15 cellular contexts compared by ENCODE assay signal in the genomic region with DNA sequence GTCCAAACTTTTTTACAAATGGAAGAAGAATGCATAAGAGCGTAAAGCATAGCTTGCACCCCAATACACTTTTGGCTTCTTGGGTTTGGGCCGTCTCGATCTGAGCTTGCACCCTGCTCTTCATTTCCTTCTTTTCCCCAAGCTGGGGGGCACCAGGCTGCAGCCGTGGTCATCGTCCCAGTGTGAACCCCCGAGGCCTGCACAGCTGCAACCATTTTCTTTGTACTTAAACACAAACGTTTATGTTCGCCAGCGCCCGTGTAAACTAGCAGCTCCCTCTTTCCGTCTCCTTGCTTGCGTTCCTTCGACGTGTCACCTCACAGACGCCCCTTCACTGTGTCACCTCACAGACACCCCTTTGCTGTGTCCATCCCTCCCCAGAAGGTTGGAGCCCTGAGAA. TPM values are rescaled to one million over a fixed set of nuclear protein-coding genes. Genes with fewer than 3 reads are reported as not detected.
A peak's percentile ranks its signal among the peaks of the same experiment; 100 is the strongest.
DNase-seq lines count a peak whose midpoint lies in the region; ATAC-seq, FAIRE-seq and TF ChIP-seq lines count a peak whose summit lies in the region.
"Had no signal": no experiment of that assay in that cellular context is flagged by ENCODE, and none has a peak within 500 bp of the region (broad histone marks: within the 10 kb centered on the region; RNA-seq: fewer than 3 reads in every experiment).

No MANE protein-coding gene starts in this region.

- DNase-seq in NCI-H1092 treated with DMSO at 0.1 percent for 48 hours (lab: John Stamatoyannopoulos, UW), result peak; percentile 69
- DNase-seq in NCI-H1092 (lab: John Stamatoyannopoulos, UW), result no peak
- no peak for DNase-seq in HepG2 (ENCODE audit: low spot score)
- DNase-seq in right lobe of liver, result no peak
- DNase-seq in mucosa of descending colon, result peak in 1 of 3 donors; percentile 33
- DNase-seq in dermis blood vessel endothelial cell, result no peak
- DNase-seq in T1000 (lab: John Stamatoyannopoulos, UW), result no peak

- H3K79me2 ChIP-seq in HepG2 (ENCODE audit: insufficient read depth, low read length), result no peaks in the 10 kb centered on the region

- H3K4me2 ChIP-seq in HepG2 (ENCODE audit: low read depth, low read length), result no peak overlapping the region

- H3K27me3 ChIP-seq in HepG2 (ENCODE audit: control insufficient read depth in 1 of 2, insufficient read depth in 2 of 2, low read length in 2 of 2) (peaks cover 4 to 59% of the 10 kb centered on the region in 2 experiments), right lobe of liver (no peaks in the 10 kb centered on the region)

- no peak for TF ChIP-seq RAD21 in HepG2 (CRISPR knock-in tag; IDR thresholded peaks at IDR 0.05)

- TF ChIP-seq CTCF in HepG2 (CRISPR knock-in tag; IDR thresholded peaks at IDR 0.05), result no peak
- no peak for TF ChIP-seq CTCF in right lobe of liver (IDR thresholded peaks at IDR 0.05)
- TF ChIP-seq CTCF in mucosa of descending colon (IDR thresholded peaks at IDR 0.05), result no peak

- BruUV-seq in HepG2 (replicated peaks; lab: Mats Ljungman, UMichigan), result no TSS peak

- no peak for TF ChIP-seq POLR2A in HepG2 (IDR thresholded peaks at IDR 0.05; ENCODE audit: insufficient read depth in 1 of 2, low read depth in 2 of 2, low read length in 2 of 2)
- TF ChIP-seq POLR2A in right lobe of liver (IDR thresholded peaks at IDR 0.05), result no peak

- TF ChIP-seq EP300 in HepG2 (IDR thresholded peaks at IDR 0.05; ENCODE audit: low read depth in 2 of 2, low read length in 2 of 2), result no peak
- TF ChIP-seq EP300 in HepG2 (CRISPR knock-in tag; IDR thresholded peaks at IDR 0.05; ENCODE audit: borderline replicate concordance), result no peak

- no peak for FAIRE-seq in HepG2 (lab: Jason Lieb, UNC)

- in situ Hi-C loops in HepG2 (cut with HindIII; ENCODE audit: extremely low pct_ligation_motif_present, low pct_unique_long_range_greater_than_20kb), result no loop called here

- no peak overlapping the region for H2AFZ ChIP-seq in HepG2 (ENCODE audit: low read length)

- H3K9ac ChIP-seq in HepG2 (ENCODE audit: insufficient read depth, low read depth, low read length), result no peak overlapping the region

- H3K9me3 ChIP-seq in HepG2 (ENCODE audit: low read length) (no peaks in the 10 kb centered on the region), right lobe of liver (no peaks in the 10 kb centered on the region), mucosa of descending colon (no peaks in the 10 kb centered on the region)
- H3K9me3 ChIP-seq: MG63 had no signal

- WGBS in HepG2 (ENCODE audit: low lambda C conversion rate), result 33% methylated on average over 15 of the region's 15 CpGs
- 45% methylated on average over 15 of the region's 15 CpGs for WGBS in right lobe of liver (ENCODE audit: insufficient coverage, low coverage, low lambda C conversion rate, missing lambda C conversion rate)

- no peak overlapping the region for H3K27ac ChIP-seq in HepG2 (ENCODE audit: extremely low read length, insufficient read depth, low read length)
- H3K27ac ChIP-seq in right lobe of liver, result no peak overlapping the region
- H3K27ac ChIP-seq: 22Rv1, SK-N-MC had no signal

- H4K20me1 ChIP-seq in HepG2 (ENCODE audit: insufficient read depth, low read length), result no peaks in the 10 kb centered on the region

- H3K4me3 ChIP-seq in HepG2 (replicated peaks in 1 of 3; ENCODE audit: insufficient read depth in 1 of 3, low read depth in 2 of 3, low read length in 3 of 3), result no peak overlapping the region
- H3K4me3 ChIP-seq in right lobe of liver, result no peak overlapping the region
- H3K4me3 ChIP-seq in mucosa of descending colon, result no peak overlapping the region
- H3K4me3 ChIP-seq: K562, MG63, SK-N-MC had no signal

- no peaks in the 10 kb centered on the region for H3K36me3 ChIP-seq in HepG2 (replicated peaks in 1 of 2; ENCODE audit: control insufficient read depth in 1 of 2, insufficient read depth in 2 of 2, low read length in 2 of 2)
- no peaks in the 10 kb centered on the region for H3K36me3 ChIP-seq in right lobe of liver
- H3K36me3 ChIP-seq in mucosa of descending colon (ENCODE audit: low read depth), result no peaks in the 10 kb centered on the region
- H3K36me3 ChIP-seq: MG63 had no signal

- peak; percentile 22; the same call in 1 of the 3 replicates for ATAC-seq in HepG2
- ATAC-seq in right lobe of liver, result no peak
- ATAC-seq in mucosa of descending colon, result peak; percentile 2
- ATAC-seq in GM19023 (IDR thresholded peaks at IDR 0.05; ENCODE audit: unreplicated experiment), result no peak
- ATAC-seq: CD8-positive, alpha-beta T cell had no signal

- POLR2A ChIA-PET in HepG2 (lab: Yijun Ruan, JAX), result interaction anchor here (1.0 kb wide), 1 partner anchor 13 kb away, joined by 3 read pairs; no protein-coding TSS in a partner anchor

- CTCF ChIA-PET in HepG2 (lab: Yijun Ruan, JAX; ENCODE audit: low intra/inter-chr PET ratio, low total read pairs), result interaction anchor here (1.1 to 1.5 kb wide), 3 partner anchors 243 to 516 kb away, joined by 5 to 10 read pairs (median 6); no protein-coding TSS in a partner anchor

- no peaks in the 10 kb centered on the region for H3K4me1 ChIP-seq in HepG2 (ENCODE audit: insufficient read depth, low read length)
- no peaks in the 10 kb centered on the region for H3K4me1 ChIP-seq in right lobe of liver
- H3K4me1 ChIP-seq in mucosa of descending colon (ENCODE audit: low read depth), result peaks cover 16% of the 10 kb centered on the region

- intact Hi-C loops in HepG2 (cut with micrococcal nuclease; ENCODE audit: unreplicated experiment) (no loop called here), right lobe of liver (cut with DNase I) (loop anchor here in 1 of 2 donors (10.0 kb wide), 1 partner anchor 95 kb away; no protein-coding TSS in a partner anchor), mucosa of descending colon (cut with DNase I, micrococcal nuclease) (no loop called here)

RNA-seq across cellular contexts. Expression of gene KRTAP5-5, which starts 10.1 kb away (rescaled TPM):
- not detected in 2 replicates for total RNA-seq in HepG2 (2016; rRNA removed; fragmentation: Illumina TruSeq; extraction: Trizol)
- total RNA-seq in HepG2 (2016; cell fraction: cytosol; rRNA removed; fragmentation: Illumina TruSeq; extraction: Trizol; ENCODE audit: low read depth), result not detected in 2 replicates
- total RNA-seq in HepG2 (2016; cell fraction: insoluble cytoplasmic fraction; rRNA removed; fragmentation: Illumina TruSeq; extraction: Trizol), result not detected in 2 replicates
- not detected in 2 replicates for total RNA-seq in HepG2 (2016; cell fraction: membrane; rRNA removed; fragmentation: Illumina TruSeq; extraction: Trizol)
- not detected in 2 replicates for total RNA-seq in HepG2 (2016; cell fraction: nucleus; rRNA removed; fragmentation: Illumina TruSeq; extraction: Trizol)
- not detected in 2 replicates for polyA plus RNA-seq in HepG2 (2011; rRNA removed)
- polyA plus RNA-seq in HepG2 (2011; cell fraction: cytosol; rRNA removed), result not detected in 2 replicates
- not detected in 2 replicates for polyA plus RNA-seq in HepG2 (2011; cell fraction: nucleus; rRNA removed)
- polyA plus RNA-seq in HepG2 (2012), result not detected in 2 replicates
- polyA plus RNA-seq in HepG2 (2016; cell fraction: cytosol; fragmentation: Illumina TruSeq; extraction: Trizol; ENCODE audit: low read depth), result not detected in 2 replicates
- polyA plus RNA-seq in HepG2 (2016; cell fraction: insoluble cytoplasmic fraction; fragmentation: Illumina TruSeq; extraction: Trizol; ENCODE audit: low read depth), result not detected in 2 replicates
- polyA plus RNA-seq in HepG2 (2016; cell fraction: membrane; fragmentation: Illumina TruSeq; extraction: Trizol; ENCODE audit: low read depth), result not detected in 2 replicates
- not detected in 2 replicates for polyA plus RNA-seq in HepG2 (2016; cell fraction: nucleus; fragmentation: Illumina TruSeq; extraction: Trizol; ENCODE audit: insufficient read depth, low read depth)
- not detected in 2 replicates for polyA minus RNA-seq in HepG2 (2011; rRNA and poly(A)+ RNA removed; ENCODE audit: low replicate concordance)
- not detected in 2 replicates for polyA minus RNA-seq in HepG2 (2011; cell fraction: cytosol; rRNA and poly(A)+ RNA removed)
- not detected in 2 replicates for polyA minus RNA-seq in HepG2 (2011; cell fraction: nucleus; rRNA and poly(A)+ RNA removed)
- not detected for total RNA-seq in right lobe of liver
- total RNA-seq in mucosa of descending colon, result 1 to 10 TPM in 1 of 3 donors, under 1 TPM in 2; 0.32 to 1.6 (median 0.75) TPM
- not detected in 2 replicates for total RNA-seq in dermis blood vessel endothelial cell
- total RNA-seq: CD8-positive, alpha-beta T cell; H4; K562; LHCN-M2 had no signal
- polyA plus RNA-seq: K562 had no signal

RNA-seq across cellular contexts. Expression of gene KRTAP5-4, which starts 17.7 kb away (rescaled TPM):
- total RNA-seq in HepG2 (2016; rRNA removed; fragmentation: Illumina TruSeq; extraction: Trizol) (not detected in 2 replicates), right lobe of liver (not detected), mucosa of descending colon (not detected), dermis blood vessel endothelial cell (not detected in 2 replicates)
- not detected in 2 replicates for total RNA-seq in HepG2 (2016; cell fraction: cytosol; rRNA removed; fragmentation: Illumina TruSeq; extraction: Trizol; ENCODE audit: low read depth)
- total RNA-seq in HepG2 (2016; cell fraction: insoluble cytoplasmic fraction; rRNA removed; fragmentation: Illumina TruSeq; extraction: Trizol), result not detected in 2 replicates
- total RNA-seq in HepG2 (2016; cell fraction: membrane; rRNA removed; fragmentation: Illumina TruSeq; extraction: Trizol), result not detected in 2 replicates
- total RNA-seq in HepG2 (2016; cell fraction: nucleus; rRNA removed; fragmentation: Illumina TruSeq; extraction: Trizol), result not detected in 2 replicates
- not detected in 2 replicates for polyA plus RNA-seq in HepG2 (2011; rRNA removed)
- polyA plus RNA-seq in HepG2 (2011; cell fraction: cytosol; rRNA removed), result not detected in 2 replicates
- polyA plus RNA-seq in HepG2 (2011; cell fraction: nucleus; rRNA removed), result 0.16 TPM in 1 of 2 replicates, not detected in the other
- polyA plus RNA-seq in HepG2 (2012), result not detected in 2 replicates
- not detected in 2 replicates for polyA plus RNA-seq in HepG2 (2016; cell fraction: cytosol; fragmentation: Illumina TruSeq; extraction: Trizol; ENCODE audit: low read depth)
- polyA plus RNA-seq in HepG2 (2016; cell fraction: insoluble cytoplasmic fraction; fragmentation: Illumina TruSeq; extraction: Trizol; ENCODE audit: low read depth), result not detected in 2 replicates
- polyA plus RNA-seq in HepG2 (2016; cell fraction: membrane; fragmentation: Illumina TruSeq; extraction: Trizol; ENCODE audit: low read depth), result not detected in 2 replicates
- not detected in 2 replicates for polyA plus RNA-seq in HepG2 (2016; cell fraction: nucleus; fragmentation: Illumina TruSeq; extraction: Trizol; ENCODE audit: insufficient read depth, low read depth)
- not detected in 2 replicates for polyA minus RNA-seq in HepG2 (2011; rRNA and poly(A)+ RNA removed; ENCODE audit: low replicate concordance)
- not detected in 2 replicates for polyA minus RNA-seq in HepG2 (2011; cell fraction: cytosol; rRNA and poly(A)+ RNA removed)
- not detected in 2 replicates for polyA minus RNA-seq in HepG2 (2011; cell fraction: nucleus; rRNA and poly(A)+ RNA removed)
- total RNA-seq: CD8-positive, alpha-beta T cell; H4; K562; LHCN-M2 had no signal
- polyA plus RNA-seq: K562 had no signal

RNA-seq across cellular contexts. Expression of gene KRTAP5-3, which starts 31.4 kb away (rescaled TPM):
- total RNA-seq in HepG2 (2016; rRNA removed; fragmentation: Illumina TruSeq; extraction: Trizol), result not detected in 2 replicates
- total RNA-seq in HepG2 (2016; cell fraction: cytosol; rRNA removed; fragmentation: Illumina TruSeq; extraction: Trizol; ENCODE audit: low read depth), result not detected in 2 replicates
- total RNA-seq in HepG2 (2016; cell fraction: insoluble cytoplasmic fraction; rRNA removed; fragmentation: Illumina TruSeq; extraction: Trizol), result not detected in 2 replicates
- not detected in 2 replicates for total RNA-seq in HepG2 (2016; cell fraction: membrane; rRNA removed; fragmentation: Illumina TruSeq; extraction: Trizol)
- total RNA-seq in HepG2 (2016; cell fraction: nucleus; rRNA removed; fragmentation: Illumina TruSeq; extraction: Trizol), result not detected in 2 replicates
- polyA plus RNA-seq in HepG2 (2011; rRNA removed), result not detected in 2 replicates
- not detected in 2 replicates for polyA plus RNA-seq in HepG2 (2011; cell fraction: cytosol; rRNA removed)
- polyA plus RNA-seq in HepG2 (2011; cell fraction: nucleus; rRNA removed), result not detected in 2 replicates
- not detected in 2 replicates for polyA plus RNA-seq in HepG2 (2012)
- not detected in 2 replicates for polyA plus RNA-seq in HepG2 (2016; cell fraction: cytosol; fragmentation: Illumina TruSeq; extraction: Trizol; ENCODE audit: low read depth)
- not detected in 2 replicates for polyA plus RNA-seq in HepG2 (2016; cell fraction: insoluble cytoplasmic fraction; fragmentation: Illumina TruSeq; extraction: Trizol; ENCODE audit: low read depth)
- polyA plus RNA-seq in HepG2 (2016; cell fraction: membrane; fragmentation: Illumina TruSeq; extraction: Trizol; ENCODE audit: low read depth), result not detected in 2 replicates
- polyA plus RNA-seq in HepG2 (2016; cell fraction: nucleus; fragmentation: Illumina TruSeq; extraction: Trizol; ENCODE audit: insufficient read depth, low read depth), result not detected in 2 replicates
- polyA minus RNA-seq in HepG2 (2011; rRNA and poly(A)+ RNA removed; ENCODE audit: low replicate concordance), result not detected in 2 replicates
- not detected in 2 replicates for polyA minus RNA-seq in HepG2 (2011; cell fraction: cytosol; rRNA and poly(A)+ RNA removed)
- not detected in 2 replicates for polyA minus RNA-seq in HepG2 (2011; cell fraction: nucleus; rRNA and poly(A)+ RNA removed)
- not detected for total RNA-seq in right lobe of liver
- total RNA-seq in mucosa of descending colon, result not detected
- total RNA-seq in dermis blood vessel endothelial cell, result not detected in 2 replicates
- total RNA-seq: CD8-positive, alpha-beta T cell; H4; K562; LHCN-M2 had no signal
- polyA plus RNA-seq: K562 had no signal

RNA-seq across cellular contexts. Expression of gene KRTAP5-2, which starts 41.6 kb away (rescaled TPM):
- total RNA-seq in HepG2 (2016; rRNA removed; fragmentation: Illumina TruSeq; extraction: Trizol) (not detected in 2 replicates), right lobe of liver (not detected), mucosa of descending colon (not detected), dermis blood vessel endothelial cell (not detected in 2 replicates)
- not detected in 2 replicates for total RNA-seq in HepG2 (2016; cell fraction: cytosol; rRNA removed; fragmentation: Illumina TruSeq; extraction: Trizol; ENCODE audit: low read depth)
- not detected in 2 replicates for total RNA-seq in HepG2 (2016; cell fraction: insoluble cytoplasmic fraction; rRNA removed; fragmentation: Illumina TruSeq; extraction: Trizol)
- not detected in 2 replicates for total RNA-seq in HepG2 (2016; cell fraction: membrane; rRNA removed; fragmentation: Illumina TruSeq; extraction: Trizol)
- not detected in 2 replicates for total RNA-seq in HepG2 (2016; cell fraction: nucleus; rRNA removed; fragmentation: Illumina TruSeq; extraction: Trizol)
- polyA plus RNA-seq in HepG2 (2011; rRNA removed), result not detected in 2 replicates
- polyA plus RNA-seq in HepG2 (2011; cell fraction: cytosol; rRNA removed), result not detected in 2 replicates
- polyA plus RNA-seq in HepG2 (2011; cell fraction: nucleus; rRNA removed), result not detected in 2 replicates
- polyA plus RNA-seq in HepG2 (2012), result 0.29 and 0.55 TPM in 2 replicates
- polyA plus RNA-seq in HepG2 (2016; cell fraction: cytosol; fragmentation: Illumina TruSeq; extraction: Trizol; ENCODE audit: low read depth), result not detected in 2 replicates
- not detected in 2 replicates for polyA plus RNA-seq in HepG2 (2016; cell fraction: insoluble cytoplasmic fraction; fragmentation: Illumina TruSeq; extraction: Trizol; ENCODE audit: low read depth)
- not detected in 2 replicates for polyA plus RNA-seq in HepG2 (2016; cell fraction: membrane; fragmentation: Illumina TruSeq; extraction: Trizol; ENCODE audit: low read depth)
- polyA plus RNA-seq in HepG2 (2016; cell fraction: nucleus; fragmentation: Illumina TruSeq; extraction: Trizol; ENCODE audit: insufficient read depth, low read depth), result not detected in 2 replicates
- polyA minus RNA-seq in HepG2 (2011; rRNA and poly(A)+ RNA removed; ENCODE audit: low replicate concordance), result 0.21 TPM in 1 of 2 replicates, not detected in the other
- polyA minus RNA-seq in HepG2 (2011; cell fraction: cytosol; rRNA and poly(A)+ RNA removed), result not detected in 2 replicates
- not detected in 2 replicates for polyA minus RNA-seq in HepG2 (2011; cell fraction: nucleus; rRNA and poly(A)+ RNA removed)
- total RNA-seq: CD8-positive, alpha-beta T cell; H4; K562; LHCN-M2 had no signal
- polyA plus RNA-seq: K562 had no signal

RNA-seq across cellular contexts. Expression of gene KRTAP5-1, which starts 54.6 kb away (rescaled TPM):
- total RNA-seq in HepG2 (2016; rRNA removed; fragmentation: Illumina TruSeq; extraction: Trizol), result not detected in 2 replicates
- total RNA-seq in HepG2 (2016; cell fraction: cytosol; rRNA removed; fragmentation: Illumina TruSeq; extraction: Trizol; ENCODE audit: low read depth), result not detected in 2 replicates
- not detected in 2 replicates for total RNA-seq in HepG2 (2016; cell fraction: insoluble cytoplasmic fraction; rRNA removed; fragmentation: Illumina TruSeq; extraction: Trizol)
- not detected in 2 replicates for total RNA-seq in HepG2 (2016; cell fraction: membrane; rRNA removed; fragmentation: Illumina TruSeq; extraction: Trizol)
- total RNA-seq in HepG2 (2016; cell fraction: nucleus; rRNA removed; fragmentation: Illumina TruSeq; extraction: Trizol), result not detected in 2 replicates
- polyA plus RNA-seq in HepG2 (2011; rRNA removed), result not detected in 2 replicates
- not detected in 2 replicates for polyA plus RNA-seq in HepG2 (2011; cell fraction: cytosol; rRNA removed)
- not detected in 2 replicates for polyA plus RNA-seq in HepG2 (2011; cell fraction: nucleus; rRNA removed)
- 0.25 and 0.99 TPM in 2 replicates for polyA plus RNA-seq in HepG2 (2012)
- polyA plus RNA-seq in HepG2 (2016; cell fraction: cytosol; fragmentation: Illumina TruSeq; extraction: Trizol; ENCODE audit: low read depth), result not detected in 2 replicates
- polyA plus RNA-seq in HepG2 (2016; cell fraction: insoluble cytoplasmic fraction; fragmentation: Illumina TruSeq; extraction: Trizol; ENCODE audit: low read depth), result not detected in 2 replicates
- polyA plus RNA-seq in HepG2 (2016; cell fraction: membrane; fragmentation: Illumina TruSeq; extraction: Trizol; ENCODE audit: low read depth), result not detected in 2 replicates
- not detected in 2 replicates for polyA plus RNA-seq in HepG2 (2016; cell fraction: nucleus; fragmentation: Illumina TruSeq; extraction: Trizol; ENCODE audit: insufficient read depth, low read depth)
- not detected in 2 replicates for polyA minus RNA-seq in HepG2 (2011; rRNA and poly(A)+ RNA removed; ENCODE audit: low replicate concordance)
- polyA minus RNA-seq in HepG2 (2011; cell fraction: cytosol; rRNA and poly(A)+ RNA removed), result not detected in 2 replicates
- not detected in 2 replicates for polyA minus RNA-seq in HepG2 (2011; cell fraction: nucleus; rRNA and poly(A)+ RNA removed)
- total RNA-seq in right lobe of liver, result not detected
- not detected for total RNA-seq in mucosa of descending colon
- not detected in 2 replicates for total RNA-seq in dermis blood vessel endothelial cell
- total RNA-seq: CD8-positive, alpha-beta T cell; H4; K562; LHCN-M2 had no signal
- polyA plus RNA-seq: K562 had no signal

Comparison
In these comparisons a context has a peak if more than half of its experiments do, and no peak if none do; other contexts are left out.
1. ATAC-seq: peak in HepG2 (single experiment) and mucosa of descending colon (single experiment); none in right lobe of liver (0 of 4) and GM19023 (single experiment).